In the genomic region with DNA sequence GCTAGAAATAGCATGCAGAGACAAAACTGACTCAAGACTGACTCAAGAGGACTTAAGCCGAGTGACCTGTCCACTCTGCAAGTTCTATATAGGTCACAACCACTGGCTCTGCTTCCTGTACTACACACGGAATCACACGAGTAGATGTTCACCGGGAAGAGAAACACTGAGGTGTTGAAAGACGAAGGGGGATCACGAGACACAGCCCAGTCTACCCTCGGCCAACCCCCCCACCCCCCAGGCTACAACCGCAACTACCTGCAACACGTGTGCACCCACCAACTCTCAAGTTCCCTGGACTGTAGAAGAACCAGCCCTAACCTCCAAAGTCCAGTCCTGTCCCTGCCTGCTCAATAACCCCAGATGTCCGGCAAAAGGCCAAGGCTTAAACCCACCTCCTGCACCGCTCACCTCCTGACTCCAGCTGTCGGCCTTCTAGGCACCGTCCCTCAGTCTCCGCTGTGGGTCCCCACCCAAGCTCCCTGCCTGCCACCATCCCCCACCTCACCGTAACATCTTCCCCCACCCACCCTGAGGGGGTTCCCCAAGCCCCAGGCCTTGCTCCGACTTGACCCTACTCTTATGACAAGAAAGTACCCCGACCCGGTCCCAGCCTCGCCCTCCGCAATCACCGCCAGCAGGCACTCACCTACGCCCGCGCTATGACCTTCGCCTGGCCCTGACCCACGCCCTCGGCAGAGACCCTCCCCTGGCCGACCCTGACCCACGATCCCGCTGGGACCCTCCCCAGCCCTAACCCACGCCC, we compare ENCODE assay signal across 8 cellular contexts. TPM values are rescaled to one million over a fixed set of nuclear protein-coding genes. Genes with fewer than 3 reads are reported as not detected.
DNase-seq lines count a peak whose midpoint lies in the region; ATAC-seq and FAIRE-seq lines count a peak whose summit lies in the region.

No MANE protein-coding gene starts in this region.

- no peaks in the 10 kb centered on the region for H3K27me3 ChIP-seq in skeletal muscle satellite cell (ENCODE audit: control insufficient read depth, insufficient read depth, low read length)

- DNase-seq in activated CD4-positive, alpha-beta T cell treated with anti-CD3 and anti-CD28 coated beads, Interleukin-2, amount 10 ng/mL, durations not matched to agents 7 days and 5 days: peak; percentile 14
- no peak for DNase-seq in activated CD4-positive, alpha-beta T cell treated with anti-CD3 and anti-CD28 coated beads for 4 hours
- DNase-seq in HTR-8/SVneo (ENCODE audit: insufficient read length, low spot score) (peak; percentile 27), hepatic stellate cell (ENCODE audit: low spot score) (peak; percentile 85), DMS114 treated with DMSO at 0.1 percent for 48 hours (lab: John Stamatoyannopoulos, UW; ENCODE audit: unreplicated experiment) (no peak)
- peak; percentile 11 for DNase-seq in activated naive CD8-positive, alpha-beta T cell treated with anti-CD3 and anti-CD28 coated beads for 36 hours

- CTCF ChIA-PET in activated CD4-positive, alpha-beta T cell treated with anti-CD3 and anti-CD28 coated beads, Interleukin-2, amount 10 ng/mL, durations not matched to agents 7 days and 5 days (lab: Charles Lee): interaction anchor here (0.6 to 1.4 kb wide), 2 partner anchors 11 to 17 kb away, joined by 3 to 5 read pairs; no protein-coding TSS in a partner anchor

- POLR2A ChIA-PET in activated CD4-positive, alpha-beta T cell treated with anti-CD3 and anti-CD28 coated beads, Interleukin-2, amount 10 ng/mL, durations not matched to agents 7 days and 5 days (lab: Charles Lee): interaction anchor here (1.1 kb wide), 1 partner anchor 52 kb away, joined by 3 read pairs; no protein-coding TSS in a partner anchor

- peaks cover 5% of the 10 kb centered on the region for H3K36me3 Mint-ChIP-seq in activated CD4-positive, alpha-beta T cell treated with anti-CD3 and anti-CD28 coated beads, Interleukin-2, amount 10 ng/mL, durations not matched to agents 7 days and 5 days (ENCODE audit: low read depth)
- H3K36me3 Mint-ChIP-seq in activated naive CD8-positive, alpha-beta T cell treated with anti-CD3 and anti-CD28 coated beads for 36 hours: no peaks in the 10 kb centered on the region

- peak overlapping the region; percentile 93 for H3K4me2 ChIP-seq in skeletal muscle satellite cell (ENCODE audit: low read length)

- peak overlapping the region; percentile 99 for H3K9ac ChIP-seq in skeletal muscle satellite cell (ENCODE audit: low read depth, low read length)

- no peaks in the 10 kb centered on the region for H3K27me3 Mint-ChIP-seq in activated CD4-positive, alpha-beta T cell treated with anti-CD3 and anti-CD28 coated beads, Interleukin-2, amount 10 ng/mL, durations not matched to agents 7 days and 5 days
- no peaks in the 10 kb centered on the region for H3K27me3 Mint-ChIP-seq in activated naive CD8-positive, alpha-beta T cell treated with anti-CD3 and anti-CD28 coated beads for 36 hours

- FAIRE-seq in HTR-8/SVneo (lab: Jason Lieb, UNC): no peak

- H3K36me3 ChIP-seq in skeletal muscle satellite cell (ENCODE audit: insufficient read depth, low read length): no peaks in the 10 kb centered on the region

- H3K9me3 Mint-ChIP-seq in activated CD4-positive, alpha-beta T cell treated with anti-CD3 and anti-CD28 coated beads, Interleukin-2, amount 10 ng/mL, durations not matched to agents 7 days and 5 days: no peaks in the 10 kb centered on the region
- H3K9me3 Mint-ChIP-seq in activated naive CD8-positive, alpha-beta T cell treated with anti-CD3 and anti-CD28 coated beads for 36 hours: no peaks in the 10 kb centered on the region

- peak overlapping the region; percentile 98 for H3K4me3 Mint-ChIP-seq in activated CD4-positive, alpha-beta T cell treated with anti-CD3 and anti-CD28 coated beads, Interleukin-2, amount 10 ng/mL, durations not matched to agents 7 days and 5 days
- H3K4me3 Mint-ChIP-seq in activated naive CD8-positive, alpha-beta T cell treated with anti-CD3 and anti-CD28 coated beads for 36 hours: peak overlapping the region; percentile 94

- peak overlapping the region; percentile 95 for H3K4me3 ChIP-seq in skeletal muscle satellite cell (ENCODE audit: low read length)

- no peaks in the 10 kb centered on the region for H3K9me3 ChIP-seq in skeletal muscle satellite cell (replicated peaks; ENCODE audit: low read length)

- peaks cover 18% of the 10 kb centered on the region for H3K4me1 ChIP-seq in skeletal muscle satellite cell (ENCODE audit: control insufficient read depth, insufficient read depth, low read length)

- ATAC-seq in GM18858 (IDR thresholded peaks at IDR 0.05; ENCODE audit: unreplicated experiment): no peak

- peak overlapping the region; percentile 98 for H3K27ac Mint-ChIP-seq in activated CD4-positive, alpha-beta T cell treated with anti-CD3 and anti-CD28 coated beads, Interleukin-2, amount 10 ng/mL, durations not matched to agents 7 days and 5 days
- H3K27ac Mint-ChIP-seq in activated naive CD8-positive, alpha-beta T cell treated with anti-CD3 and anti-CD28 coated beads for 36 hours: peak overlapping the region; percentile 96

- H3K4me1 Mint-ChIP-seq in activated CD4-positive, alpha-beta T cell treated with anti-CD3 and anti-CD28 coated beads, Interleukin-2, amount 10 ng/mL, durations not matched to agents 7 days and 5 days: peaks cover 52% of the 10 kb centered on the region
- H3K4me1 Mint-ChIP-seq in activated naive CD8-positive, alpha-beta T cell treated with anti-CD3 and anti-CD28 coated beads for 36 hours: peaks cover 43% of the 10 kb centered on the region

RNA-seq across cellular contexts. Expression of a gene that starts 0.7 kb away (rescaled TPM):
- 100 to 1,000 TPM; 133 to 148 TPM for total RNA-seq in activated CD4-positive, alpha-beta T cell treated with anti-CD3 and anti-CD28 coated beads, Interleukin-2, amount 10 ng/mL, durations not matched to agents 7 days and 5 days
- 10 to 100 TPM; 92.8 to 98.9 TPM for total RNA-seq in activated naive CD8-positive, alpha-beta T cell treated with anti-CD3 and anti-CD28 coated beads for 36 hours
- total RNA-seq in skeletal muscle satellite cell (2012; rRNA removed): 55.0 and 55.9 TPM in 2 replicates

RNA-seq across cellular contexts. Expression of a gene that starts 0.9 kb away (rescaled TPM):
- 10 to 100 TPM; 38.6 to 51.7 TPM for total RNA-seq in activated CD4-positive, alpha-beta T cell treated with anti-CD3 and anti-CD28 coated beads, Interleukin-2, amount 10 ng/mL, durations not matched to agents 7 days and 5 days
- total RNA-seq in activated naive CD8-positive, alpha-beta T cell treated with anti-CD3 and anti-CD28 coated beads for 36 hours: 10 to 100 TPM; 14.4 to 17.6 TPM
- 13.2 and 14.6 TPM in 2 replicates for total RNA-seq in skeletal muscle satellite cell (2012; rRNA removed)

RNA-seq across cellular contexts. Expression of a gene that starts 42.0 kb away (rescaled TPM):
- total RNA-seq in activated CD4-positive, alpha-beta T cell treated with anti-CD3 and anti-CD28 coated beads, Interleukin-2, amount 10 ng/mL, durations not matched to agents 7 days and 5 days: 10 to 100 TPM; 20.5 to 21.3 TPM
- total RNA-seq in activated naive CD8-positive, alpha-beta T cell treated with anti-CD3 and anti-CD28 coated beads for 36 hours: 10 to 100 TPM; 12.5 to 14.0 TPM
- total RNA-seq in skeletal muscle satellite cell (2012; rRNA removed): 12.9 and 13.5 TPM in 2 replicates

RNA-seq across cellular contexts. Expression of a gene that starts 55.5 kb away (rescaled TPM):
- 10 to 100 TPM; 35.0 to 43.3 TPM for total RNA-seq in activated CD4-positive, alpha-beta T cell treated with anti-CD3 and anti-CD28 coated beads, Interleukin-2, amount 10 ng/mL, durations not matched to agents 7 days and 5 days
- 1 to 10 TPM; 6.6 to 7.1 TPM for total RNA-seq in activated naive CD8-positive, alpha-beta T cell treated with anti-CD3 and anti-CD28 coated beads for 36 hours
- total RNA-seq in skeletal muscle satellite cell (2012; rRNA removed): 11.7 and 15.5 TPM in 2 replicates

Comparison
In these comparisons a context has a peak if more than half of its experiments do, and no peak if none do; other contexts are left out.
1. DNase-seq: peak in activated CD4-positive, alpha-beta T cell treated with anti-CD3 and anti-CD28 coated beads, Interleukin-2, amount 10 ng/mL, durations not matched to agents 7 days and 5 days (single experiment), HTR-8/SVneo (single experiment), activated naive CD8-positive, alpha-beta T cell treated with anti-CD3 and anti-CD28 coated beads for 36 hours (single experiment) and hepatic stellate cell (single experiment); none in activated CD4-positive, alpha-beta T cell treated with anti-CD3 and anti-CD28 coated beads for 4 hours (0 of 2) and DMS114 treated with DMSO at 0.1 percent for 48 hours (single experiment).